Comparison of ENCODE assay signal across 8 cellular contexts in the genomic region with DNA sequence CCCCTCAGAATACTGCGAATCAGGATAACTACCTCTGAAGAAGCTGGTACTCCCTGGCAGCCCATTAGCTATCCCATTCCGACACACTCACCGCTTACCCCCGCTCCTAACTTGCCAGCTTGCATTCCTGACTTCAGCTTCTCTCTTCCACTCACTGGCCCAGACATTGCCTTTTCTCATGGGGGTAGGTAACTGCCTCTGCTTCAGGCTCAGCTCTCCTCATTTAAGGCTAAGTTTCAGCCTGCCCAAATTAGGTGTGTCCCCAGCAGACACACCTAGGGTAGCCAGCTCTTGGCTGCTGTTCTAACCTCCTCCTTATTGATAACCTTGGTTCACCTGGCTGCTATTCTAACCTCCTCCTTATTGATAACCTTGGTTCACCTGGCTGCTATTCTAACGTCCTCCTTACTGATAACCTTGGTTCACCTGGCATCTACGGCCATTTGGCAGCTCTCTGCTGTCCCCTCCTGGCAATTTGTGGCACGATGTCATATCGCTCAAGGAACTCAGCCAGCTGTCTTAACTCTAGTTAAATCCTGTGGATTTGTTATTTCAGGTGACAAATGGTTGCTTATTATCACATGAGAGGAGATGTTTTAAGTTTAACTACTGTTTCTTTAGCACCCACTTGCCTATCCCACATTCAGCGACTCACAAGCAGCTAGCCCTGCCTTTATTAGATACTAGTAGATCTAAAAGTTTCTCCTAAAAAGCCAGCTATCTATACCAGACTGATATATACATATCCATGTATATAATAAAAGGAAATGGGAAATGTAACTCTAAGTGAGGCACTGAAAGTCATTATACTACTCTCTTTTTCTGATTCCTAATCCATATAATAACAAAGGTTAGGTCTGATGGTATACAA.
A peak's percentile ranks its signal among the peaks of the same experiment; 100 is the strongest.
DNase-seq lines count a peak whose midpoint lies in the region; ATAC-seq and TF ChIP-seq lines count a peak whose summit lies in the region.

No MANE protein-coding gene starts in this region.

- no peak for ATAC-seq in HG02840 (IDR thresholded peaks at IDR 0.05; ENCODE audit: low FRiP score, unreplicated experiment)

- TF ChIP-seq CTCF in choroid plexus epithelial cell (conservative IDR thresholded peaks at IDR 0.05; ENCODE audit: low read depth, low read length): peak; percentile 54

- no peaks in the 10 kb centered on the region for H3K36me3 Mint-ChIP-seq in activated naive CD4-positive, alpha-beta T cell treated with anti-CD3 and anti-CD28 coated beads for 36 hours (ENCODE audit: low read depth)

- H3K4me3 ChIP-seq in choroid plexus epithelial cell (ENCODE audit: low read depth, low read length): no peak overlapping the region

- H3K27me3 Mint-ChIP-seq in activated naive CD4-positive, alpha-beta T cell treated with anti-CD3 and anti-CD28 coated beads for 36 hours (ENCODE audit: low read depth): peaks cover 17% of the 10 kb centered on the region

- H3K4me3 Mint-ChIP-seq in activated naive CD4-positive, alpha-beta T cell treated with anti-CD3 and anti-CD28 coated beads for 36 hours: no peak overlapping the region

- no peaks in the 10 kb centered on the region for H3K9me3 Mint-ChIP-seq in activated naive CD4-positive, alpha-beta T cell treated with anti-CD3 and anti-CD28 coated beads for 36 hours

- no peak overlapping the region for H3K27ac Mint-ChIP-seq in activated naive CD4-positive, alpha-beta T cell treated with anti-CD3 and anti-CD28 coated beads for 36 hours

- H3K4me1 Mint-ChIP-seq in activated naive CD4-positive, alpha-beta T cell treated with anti-CD3 and anti-CD28 coated beads for 36 hours (ENCODE audit: low read depth): no peaks in the 10 kb centered on the region

- intact Hi-C loops in activated naive CD4-positive, alpha-beta T cell treated with anti-CD3 and anti-CD28 coated beads for 36 hours (cut with micrococcal nuclease): no loop called here

- peak; percentile 51 for DNase-seq in activated naive CD4-positive, alpha-beta T cell treated with anti-CD3 and anti-CD28 coated beads for 36 hours
- DNase-seq in activated naive CD4-positive, alpha-beta T cell treated with Interleukin-2 at 50 U/mL for 16 hours: no peak
- peak; percentile 56 for DNase-seq in NCI-H2029 (lab: John Stamatoyannopoulos, UW)
- peak; percentile 6 for DNase-seq in choroid plexus epithelial cell (ENCODE audit: low read depth)
- DNase-seq in renal cortical epithelial cell (ENCODE audit: low read depth): peak; percentile 49
- DNase-seq in GM19238 (ENCODE audit: insufficient read length, low spot score): no peak
- no peak for DNase-seq in NCI-H1694 treated with DMSO at 0.1 percent for 48 hours (lab: John Stamatoyannopoulos, UW)

- CTCF ChIA-PET in activated naive CD4-positive, alpha-beta T cell treated with anti-CD3 and anti-CD28 coated beads for 36 hours (lab: Charles Lee): interaction anchor here (0.6 to 1.7 kb wide), 10 partner anchors 8 to 1215 kb away, joined by 3 to 5 read pairs (median 3); no protein-coding TSS in a partner anchor

Comparison
In these comparisons a context has a peak if more than half of its experiments do, and no peak if none do; other contexts are left out.
1. DNase-seq: peak in activated naive CD4-positive, alpha-beta T cell treated with anti-CD3 and anti-CD28 coated beads for 36 hours (single experiment), NCI-H2029 (single experiment), choroid plexus epithelial cell (single experiment) and renal cortical epithelial cell (single experiment); none in activated naive CD4-positive, alpha-beta T cell treated with Interleukin-2 at 50 U/mL for 16 hours (single experiment), GM19238 (single experiment) and NCI-H1694 treated with DMSO at 0.1 percent for 48 hours (single experiment).